ENCODE assay signal across 8 cellular contexts in the genomic region with DNA sequence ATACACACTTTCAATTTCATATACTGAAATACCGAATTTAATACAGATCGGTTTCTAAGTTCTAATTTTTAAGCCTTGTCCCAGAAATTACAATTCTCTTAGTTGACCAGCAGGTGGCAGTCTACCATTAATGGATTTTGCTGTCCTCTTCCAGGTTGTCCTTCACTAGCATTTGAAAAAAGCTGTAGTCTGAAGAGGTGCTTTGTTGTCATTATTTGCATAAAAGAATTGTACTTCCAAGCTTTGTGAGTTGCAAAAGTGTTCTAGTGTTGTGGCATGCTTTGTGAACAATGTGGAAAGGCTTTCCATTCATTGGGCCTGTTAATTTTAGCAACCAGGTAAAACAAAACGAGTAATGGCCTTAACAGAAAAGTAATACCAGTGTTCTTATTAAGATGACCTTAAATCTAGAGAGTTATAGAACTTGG.
A peak's percentile ranks its signal among the peaks of the same experiment; 100 is the strongest.
DNase-seq lines count a peak whose midpoint lies in the region; ATAC-seq, FAIRE-seq and TF ChIP-seq lines count a peak whose summit lies in the region.

No MANE protein-coding gene starts in this region.

- in situ Hi-C loops in KBM-7 (cut with MboI; ENCODE audit: low pct_unique_long_range_greater_than_20kb, low sequenced_read_pairs) = no loop called here

- TF ChIP-seq CTCF in D721Med (IDR thresholded peaks at IDR 0.05; ENCODE audit: insufficient read depth, missing control alignments) (peak; percentile 90), OCI-LY7 (conservative IDR thresholded peaks at IDR 0.05; ENCODE audit: low read length) (peak; percentile 97), dorsolateral prefrontal cortex (IDR thresholded peaks at IDR 0.05 in 54 of 56, conservative IDR thresholded peaks at IDR 0.05 in 2 of 56; ENCODE audit: low read depth in 1 of 56, partially characterized antibody in 56 of 56) (peak; percentile 72 to 96 (median 86))

- H3K36me3 ChIP-seq in OCI-LY7 (ENCODE audit: insufficient read depth, low read length) = no peaks in the 10 kb centered on the region
- peaks cover 0 to 14% (median 0%) of the 10 kb centered on the region in 3 experiments for H3K36me3 ChIP-seq in naive thymus-derived CD4-positive, alpha-beta T cell (ENCODE audit: control insufficient read depth in 2 of 3, insufficient read depth in 3 of 3, low read length in 3 of 3)

- H3K9me3 Mint-ChIP-seq in naive thymus-derived CD4-positive, alpha-beta T cell = no peaks in the 10 kb centered on the region

- no TSS peak for BruUV-seq in OCI-LY7 (replicated peaks; lab: Mats Ljungman, UMichigan)

- ATAC-seq in naive thymus-derived CD4-positive, alpha-beta T cell = peak; percentile 40
- ATAC-seq in HG02970 (IDR thresholded peaks at IDR 0.05; ENCODE audit: low FRiP score, unreplicated experiment) = no peak

- no peak overlapping the region for H3K27ac Mint-ChIP-seq in naive thymus-derived CD4-positive, alpha-beta T cell

- no peaks in the 10 kb centered on the region for H3K27me3 Mint-ChIP-seq in naive thymus-derived CD4-positive, alpha-beta T cell

- H4K20me1 ChIP-seq in OCI-LY7 (ENCODE audit: insufficient read depth, low read length) = no peaks in the 10 kb centered on the region

- H3K9me2 ChIP-seq in OCI-LY7 (ENCODE audit: insufficient read depth, low read length) = no peaks in the 10 kb centered on the region

- intact Hi-C loops in OCI-LY7 (cut with micrococcal nuclease; ENCODE audit: unreplicated experiment) (no loop called here), dorsolateral prefrontal cortex (cut with DNase I) (loop anchor here (5.0 to 10.0 kb wide), 4 partner anchors 120 to 880 kb away; a partner anchor contains a TSS)
- intact Hi-C loops in naive thymus-derived CD4-positive, alpha-beta T cell (cut with micrococcal nuclease) = loop anchor here (1.0 to 5.0 kb wide), 7 partner anchors 122 to 1084 kb away; no protein-coding TSS in a partner anchor

- no peaks in the 10 kb centered on the region for H3K79me2 ChIP-seq in OCI-LY7 (ENCODE audit: insufficient read depth, low read depth, low read length)

- no peak overlapping the region for H3K4me2 ChIP-seq in OCI-LY7 (ENCODE audit: low read length)

- H3K27ac ChIP-seq in OCI-LY7 (ENCODE audit: low read depth, low read length, poor library complexity, severe bottlenecking) (no peak overlapping the region), dorsolateral prefrontal cortex (no peak overlapping the region)
- H3K27ac ChIP-seq in naive thymus-derived CD4-positive, alpha-beta T cell (ENCODE audit: low read depth, low read length) = no peak overlapping the region

- H2AFZ ChIP-seq in OCI-LY7 (ENCODE audit: low read length) = no peak overlapping the region

- no peaks in the 10 kb centered on the region for H3K4me1 ChIP-seq in OCI-LY7 (ENCODE audit: insufficient read depth, low read length, poor library complexity, severe bottlenecking)
- H3K4me1 ChIP-seq in naive thymus-derived CD4-positive, alpha-beta T cell (ENCODE audit: control insufficient read depth in 2 of 2, insufficient read depth in 2 of 2, low read length in 2 of 2) = no peaks in the 10 kb centered on the region

- no peak overlapping the region for H3K4me3 Mint-ChIP-seq in naive thymus-derived CD4-positive, alpha-beta T cell

- DNase-seq in D721Med (ENCODE audit: insufficient read length, low spot score) (no peak), GM19239 (ENCODE audit: insufficient read length, low spot score) (peak; percentile 21), KBM-7 (peak; percentile 36), OCI-LY7 (ENCODE audit: low spot score) (peak; percentile 56), dorsolateral prefrontal cortex (peak in 1 of 10 donors; percentile 49), UCSD-AML1 (lab: John Stamatoyannopoulos, UW; ENCODE audit: unreplicated experiment) (no peak)
- peak in 5 of 9 donors; percentile 13 to 44 (median 34) for DNase-seq in naive thymus-derived CD4-positive, alpha-beta T cell

- POLR2A ChIA-PET in OCI-LY7 (lab: Charles Lee) = no interaction called here
- POLR2A ChIA-PET in naive thymus-derived CD4-positive, alpha-beta T cell (lab: Charles Lee) = no interaction called here

- CTCF ChIA-PET in OCI-LY7 (lab: Charles Lee; ENCODE audit: unreplicated experiment) = no interaction called here
- CTCF ChIA-PET in naive thymus-derived CD4-positive, alpha-beta T cell (lab: Charles Lee) = interaction anchor here (0.9 kb wide), 1 partner anchor 1084 kb away, joined by 4 read pairs; no protein-coding TSS in a partner anchor

- H3K27me3 ChIP-seq in dorsolateral prefrontal cortex = no peaks in the 10 kb centered on the region
- no peaks in the 10 kb centered on the region for H3K27me3 ChIP-seq in naive thymus-derived CD4-positive, alpha-beta T cell (ENCODE audit: control insufficient read depth in 2 of 2, insufficient read depth in 2 of 2, low read length in 2 of 2)

- no peaks in the 10 kb centered on the region for H3K4me1 Mint-ChIP-seq in naive thymus-derived CD4-positive, alpha-beta T cell

- peak; percentile 98 for FAIRE-seq in D721Med (lab: Jason Lieb, UNC)
- FAIRE-seq in GM19239 (lab: Jason Lieb, UNC) = peak; percentile 96

- peaks cover 2 to 37% (median 19%) of the 10 kb centered on the region in 5 donors for H3K36me3 Mint-ChIP-seq in naive thymus-derived CD4-positive, alpha-beta T cell

- H3K4me3 ChIP-seq in OCI-LY7 (ENCODE audit: low read depth, low read length, poor library complexity, severe bottlenecking) (no peak overlapping the region), dorsolateral prefrontal cortex (no peak overlapping the region)
- no peak overlapping the region for H3K4me3 ChIP-seq in naive thymus-derived CD4-positive, alpha-beta T cell (ENCODE audit: low read length)

- H3K9me3 ChIP-seq in OCI-LY7 (ENCODE audit: low read length) = no peaks in the 10 kb centered on the region
- no peaks in the 10 kb centered on the region for H3K9me3 ChIP-seq in naive thymus-derived CD4-positive, alpha-beta T cell (ENCODE audit: control insufficient read depth in 2 of 3, low read length in 3 of 3)

Comparison
In these comparisons a context has a peak if more than half of its experiments do, and no peak if none do; other contexts are left out.
1. DNase-seq: peak in GM19239 (single experiment), KBM-7 (single experiment), OCI-LY7 (single experiment) and naive thymus-derived CD4-positive, alpha-beta T cell (5 of 9); none in D721Med (single experiment) and UCSD-AML1 (single experiment).
2. Peak in every context shown above with its lines, with median percentiles within 50 percentile points of each other: CTCF ChIP-seq.